In genomic region chr5:76679231-76679630, GRCh38 we compare ENCODE assay signal across 26 cellular contexts. TPM values are rescaled to one million over a fixed set of nuclear protein-coding genes. Genes with fewer than 3 reads are reported as not detected.
DNase-seq lines count a peak whose midpoint lies in the region; ATAC-seq and TF ChIP-seq lines count a peak whose summit lies in the region.
"Had no signal": no experiment of that assay in that cellular context is flagged by ENCODE, and none has a peak within 500 bp of the region (broad histone marks: within the 10 kb centered on the region; RNA-seq: fewer than 3 reads in every experiment).

No MANE protein-coding gene starts in this region.

- intact Hi-C loops in heart left ventricle (cut with DNase I): no loop called here
- intact Hi-C loops in left cardiac atrium (cut with DNase I): no loop called here

- ATAC-seq in heart left ventricle: peak; percentile 62 to 85 (median 80)
- ATAC-seq in left cardiac atrium: peak in 1 of 2 donors; percentile 75
- ATAC-seq in HG02623 (IDR thresholded peaks at IDR 0.05; ENCODE audit: unreplicated experiment): no peak
- ATAC-seq: activated naive CD8-positive, alpha-beta T cell treated with anti-CD3 and anti-CD28 coated beads, Interleukin-2, amount 50 U/mL, for 24 hours; naive thymus-derived CD4-positive, alpha-beta T cell; stimulated activated naive B cell treated with anti-CD40 and anti-IgM and Interleukin-4, amounts not matched to agents 10 μg/mL and 1 μg/mL and 100 μg/mL, for 72 hours had no signal

- WGBS in heart left ventricle, 4 donors: 41 to 62% (median 59%) methylated on average over 3 of the region's 3 CpGs
- WGBS in smooth muscle cell (ENCODE audit: low lambda C conversion rate): 37% methylated on average over 3 of the region's 3 CpGs

- no peak for TF ChIP-seq POLR2A in heart left ventricle (IDR thresholded peaks at IDR 0.05)

- H3K9me3 ChIP-seq in heart left ventricle (no peaks in the 10 kb centered on the region), right atrium auricular region (no peaks in the 10 kb centered on the region), smooth muscle cell (replicated peaks; ENCODE audit: low read depth) (no peaks in the 10 kb centered on the region)
- H3K9me3 ChIP-seq: esophagus squamous epithelium, ovary, testis had no signal

- H3K27ac ChIP-seq in heart left ventricle: peak overlapping the region in 9 of 12 donors; percentile 30 to 81 (median 68)
- peak overlapping the region in 1 of 2 donors; percentile 34 for H3K27ac ChIP-seq in right atrium auricular region
- H3K27ac ChIP-seq in smooth muscle cell (ENCODE audit: low read depth): peak overlapping the region; percentile 63
- H3K27ac ChIP-seq: C4-2B, hepatocyte, HL-60, ovary, testis, VCaP had no signal

- no peaks in the 10 kb centered on the region for H3K79me2 ChIP-seq in smooth muscle cell (ENCODE audit: low read depth)
- H3K79me2 ChIP-seq: hepatocyte had no signal

- peak overlapping the region; percentile 7 for H3K9ac ChIP-seq in smooth muscle cell (ENCODE audit: low read depth)

- DNase-seq in heart left ventricle (peak in 3 of 5 donors; percentile 32 to 55 (median 41)), right atrium auricular region (ENCODE audit: low spot score) (no peak), dermis microvascular lymphatic vessel endothelial cell (ENCODE audit: low read depth in 2 of 2) (peak; percentile 70 to 91), left cardiac atrium (peak; percentile 32), smooth muscle cell (lab: John Stamatoyannopoulos, UW; ENCODE audit: unreplicated experiment) (no peak), nucleus accumbens (lab: John Stamatoyannopoulos, UW) (no peak), NCI-H1436 treated with DMSO at 0.1 percent for 48 hours (lab: John Stamatoyannopoulos, UW) (no peak)
- DNase-seq: activated CD8-positive, alpha-beta memory T cell treated with anti-CD3 and anti-CD28 coated beads, Interleukin-2, amount 50 U/mL, for 4 hours; activated effector memory CD4-positive, alpha-beta T cell treated with Interleukin-2 at 50 U/mL for 16 hours; activated naive CD8-positive, alpha-beta T cell treated with anti-CD3 and anti-CD28 coated beads, Interleukin-2, amount 50 U/mL, for 24 hours; esophagus squamous epithelium; GDM1; mesendoderm; naive thymus-derived CD4-positive, alpha-beta T cell; ovary; SHP77; stimulated activated CD4-positive, alpha-beta T cell treated with anti-CD3 and anti-CD28 coated beads, Interleukin-2, amount 100 ng/mL, for 24 hours; stimulated activated naive B cell treated with anti-CD40 and anti-IgM and Interleukin-4, amounts not matched to agents 10 μg/mL and 1 μg/mL and 100 μg/mL, for 72 hours; testis had no signal

- TF ChIP-seq CTCF in heart left ventricle (IDR thresholded peaks at IDR 0.05) (no peak), right atrium auricular region (IDR thresholded peaks at IDR 0.05) (no peak), smooth muscle cell (IDR thresholded peaks at IDR 0.05; ENCODE audit: borderline replicate concordance, insufficient read depth, poor library complexity, severe bottlenecking) (no peak)

- H3K27me3 ChIP-seq in heart left ventricle: no peaks in the 10 kb centered on the region
- H3K27me3 ChIP-seq in right atrium auricular region: no peaks in the 10 kb centered on the region
- H3K27me3 ChIP-seq in smooth muscle cell (ENCODE audit: low read depth): no peaks in the 10 kb centered on the region
- H3K27me3 ChIP-seq: esophagus squamous epithelium, hepatocyte, ovary, testis had no signal

- H3K36me3 ChIP-seq in heart left ventricle: peaks cover 0 to 34% (median 0%) of the 10 kb centered on the region in 9 donors
- no peaks in the 10 kb centered on the region for H3K36me3 ChIP-seq in right atrium auricular region
- H3K36me3 ChIP-seq in smooth muscle cell (ENCODE audit: low read depth): no peaks in the 10 kb centered on the region
- H3K36me3 ChIP-seq: ovary had no signal

- peaks cover 0 to 32% (median 9%) of the 10 kb centered on the region in 12 donors for H3K4me1 ChIP-seq in heart left ventricle
- H3K4me1 ChIP-seq in right atrium auricular region: no peaks in the 10 kb centered on the region
- H3K4me1 ChIP-seq in smooth muscle cell (ENCODE audit: low read depth): peaks cover 8% of the 10 kb centered on the region
- H3K4me1 ChIP-seq: esophagus squamous epithelium, testis had no signal

- peaks cover 15% of the 10 kb centered on the region for H3F3A ChIP-seq in smooth muscle cell (ENCODE audit: low read depth)

- H3K4me2 ChIP-seq in smooth muscle cell: peak overlapping the region; percentile 58
- H3K4me2 ChIP-seq: hepatocyte had no signal

- no peak overlapping the region for H3K4me3 ChIP-seq in heart left ventricle
- H3K4me3 ChIP-seq in right atrium auricular region: no peak overlapping the region
- no peak overlapping the region for H3K4me3 ChIP-seq in smooth muscle cell
- H3K4me3 ChIP-seq: esophagus squamous epithelium, hepatocyte, ovary, testis had no signal

- no peaks in the 10 kb centered on the region for H4K20me1 ChIP-seq in smooth muscle cell (ENCODE audit: low read depth)

- H2AFZ ChIP-seq in smooth muscle cell (ENCODE audit: low read depth): peak overlapping the region; percentile 59
- H2AFZ ChIP-seq: hepatocyte had no signal

RNA-seq across cellular contexts. Expression of gene F2R, which starts 36.7 kb away (rescaled TPM):
- total RNA-seq in heart left ventricle (10 to 100 TPM in 7 of 9 donors, 1 to 10 TPM in 2; 8.6 to 28.2 (median 13.6) TPM), right atrium auricular region (10 to 100 TPM; 16.1 to 46.7 TPM), dermis microvascular lymphatic vessel endothelial cell (79.3 and 174 TPM in 2 replicates), left cardiac atrium (10 to 100 TPM in 1 of 2 donors, 1 to 10 TPM in 1; 6.5 to 16.0 TPM), smooth muscle cell (135 and 140 TPM in 2 replicates)
- polyA plus RNA-seq in heart left ventricle (10 to 100 TPM in 1 of 2 donors, 1 to 10 TPM in 1; 2.5 to 19.3 TPM), smooth muscle cell (83.3 and 103 TPM in 2 replicates)

RNA-seq across cellular contexts. Expression of gene F2RL2, which starts 56.0 kb away (rescaled TPM):
- 1 to 10 TPM in 3 of 9 donors, under 1 TPM in 6; 0.16 to 1.7 (median 0.77) TPM for total RNA-seq in heart left ventricle
- under 1 TPM; 0.08 to 0.42 TPM for polyA plus RNA-seq in heart left ventricle
- 1 to 10 TPM in 1 of 2 donors, under 1 TPM in 1; 0.44 to 3.7 TPM for total RNA-seq in right atrium auricular region
- total RNA-seq in dermis microvascular lymphatic vessel endothelial cell: 0.13 and 0.25 TPM in 2 replicates
- under 1 TPM; 0.09 to 0.39 TPM for total RNA-seq in left cardiac atrium
- 0.31 and 1.4 TPM in 2 replicates for total RNA-seq in smooth muscle cell
- polyA plus RNA-seq in smooth muscle cell: 0.45 TPM in 1 of 2 replicates, not detected in the other
- total RNA-seq: naive thymus-derived CD4-positive, alpha-beta T cell; T-helper 1 cell treated with Interleukin-12 subunit alpha and Interleukin-12 subunit beta and Interleukin-4 antibody, amounts not matched to agents 30 ng/mL and 1 ng/mL, for 36 hours; testis had no signal
- polyA plus RNA-seq: keratinocyte had no signal

Comparison
In these comparisons a context has a peak if more than half of its experiments do, and no peak if none do; other contexts are left out.
1. DNase-seq: peak in heart left ventricle (3 of 5), dermis microvascular lymphatic vessel endothelial cell (2 of 2) and left cardiac atrium (single experiment); none in right atrium auricular region (single experiment), smooth muscle cell (single experiment), nucleus accumbens (0 of 56) and NCI-H1436 treated with DMSO at 0.1 percent for 48 hours (single experiment).